In genomic region chr9:88933607-88934379, GRCh38 we compare ENCODE assay signal across 1 cellular context.
A peak's percentile ranks its signal among the peaks of the same experiment; 100 is the strongest.
TF ChIP-seq lines count a peak whose summit lies in the region.

No MANE protein-coding gene starts in this region.

TF ChIP-seq in K562, 482 proteins besides CTCF, POLR2A, EP300 and RAD21 (continued from another document and continues in another):
- TF ChIP-seq ZNF592 (IDR thresholded peaks at IDR 0.05): no peak
- no peak for TF ChIP-seq HDAC6 (IDR thresholded peaks at IDR 0.05; ENCODE audit: low read depth, low read length)
- TF ChIP-seq ARID1B (IDR thresholded peaks at IDR 0.05): peak; percentile 92
- TF ChIP-seq ATF7 (IDR thresholded peaks at IDR 0.05): no peak
- no peak for TF ChIP-seq RREB1 (CRISPR knock-in tag; IDR thresholded peaks at IDR 0.05)
- no peak for TF ChIP-seq FOXK1 (CRISPR knock-in tag; IDR thresholded peaks at IDR 0.05; ENCODE audit: borderline replicate concordance)
- no peak for TF ChIP-seq GTF3C2 (IDR thresholded peaks at IDR 0.05; ENCODE audit: borderline replicate concordance, extremely low read depth, insufficient read length)
- TF ChIP-seq MYNN (IDR thresholded peaks at IDR 0.05): no peak
- no peak for TF ChIP-seq MYNN (CRISPR knock-in tag; IDR thresholded peaks at IDR 0.05)
- TF ChIP-seq FOXJ3 (CRISPR knock-in tag; IDR thresholded peaks at IDR 0.05): no peak
- TF ChIP-seq SMARCB1 (IDR thresholded peaks at IDR 0.05; ENCODE audit: insufficient read length, low read depth): no peak
- TF ChIP-seq HIVEP1 (CRISPR knock-in tag; IDR thresholded peaks at IDR 0.05): no peak
- TF ChIP-seq, protein P1, sequence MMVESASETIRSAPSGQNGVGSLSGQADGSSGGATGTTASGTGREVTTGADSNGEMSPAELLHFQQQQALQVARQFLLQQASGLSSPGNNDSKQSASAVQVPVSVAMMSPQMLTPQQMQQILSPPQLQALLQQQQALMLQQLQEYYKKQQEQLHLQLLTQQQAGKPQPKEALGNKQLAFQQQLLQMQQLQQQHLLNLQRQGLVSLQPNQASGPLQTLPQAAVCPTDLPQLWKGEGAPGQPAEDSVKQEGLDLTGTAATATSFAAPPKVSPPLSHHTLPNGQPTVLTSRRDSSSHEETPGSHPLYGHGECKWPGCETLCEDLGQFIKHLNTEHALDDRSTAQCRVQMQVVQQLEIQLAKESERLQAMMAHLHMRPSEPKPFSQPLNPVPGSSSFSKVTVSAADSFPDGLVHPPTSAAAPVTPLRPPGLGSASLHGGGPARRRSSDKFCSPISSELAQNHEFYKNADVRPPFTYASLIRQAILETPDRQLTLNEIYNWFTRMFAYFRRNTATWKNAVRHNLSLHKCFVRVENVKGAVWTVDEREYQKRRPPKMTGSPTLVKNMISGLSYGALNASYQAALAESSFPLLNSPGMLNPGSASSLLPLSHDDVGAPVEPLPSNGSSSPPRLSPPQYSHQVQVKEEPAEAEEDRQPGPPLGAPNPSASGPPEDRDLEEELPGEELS (CRISPR knock-in tag; IDR thresholded peaks at IDR 0.05; ENCODE audit: borderline replicate concordance): no peak
- TF ChIP-seq ZNF766 (CRISPR knock-in tag; conservative IDR thresholded peaks at IDR 0.05): peak; percentile 50; the same call in 1 of the 2 replicates
- no peak for TF ChIP-seq ETV5 (CRISPR knock-in tag; IDR thresholded peaks at IDR 0.05; ENCODE audit: low read depth)
- no peak for TF ChIP-seq POU5F1 (IDR thresholded peaks at IDR 0.05; ENCODE audit: borderline replicate concordance, low read depth, low read length, partially characterized antibody)
- no peak for TF ChIP-seq RBBP5 (IDR thresholded peaks at IDR 0.05; ENCODE audit: borderline replicate concordance, insufficient read depth, low read length, poor library complexity, severe bottlenecking)
- TF ChIP-seq HDAC3 (IDR thresholded peaks at IDR 0.05; ENCODE audit: borderline replicate concordance, partially characterized antibody): peak; percentile 29
- TF ChIP-seq MAZ (CRISPR knock-in tag; conservative IDR thresholded peaks at IDR 0.05 in 1 of 2, IDR thresholded peaks at IDR 0.05 in 1 of 2): no peak
- TF ChIP-seq MIER1 (IDR thresholded peaks at IDR 0.05; ENCODE audit: low read depth): no peak
- TF ChIP-seq, protein P2, sequence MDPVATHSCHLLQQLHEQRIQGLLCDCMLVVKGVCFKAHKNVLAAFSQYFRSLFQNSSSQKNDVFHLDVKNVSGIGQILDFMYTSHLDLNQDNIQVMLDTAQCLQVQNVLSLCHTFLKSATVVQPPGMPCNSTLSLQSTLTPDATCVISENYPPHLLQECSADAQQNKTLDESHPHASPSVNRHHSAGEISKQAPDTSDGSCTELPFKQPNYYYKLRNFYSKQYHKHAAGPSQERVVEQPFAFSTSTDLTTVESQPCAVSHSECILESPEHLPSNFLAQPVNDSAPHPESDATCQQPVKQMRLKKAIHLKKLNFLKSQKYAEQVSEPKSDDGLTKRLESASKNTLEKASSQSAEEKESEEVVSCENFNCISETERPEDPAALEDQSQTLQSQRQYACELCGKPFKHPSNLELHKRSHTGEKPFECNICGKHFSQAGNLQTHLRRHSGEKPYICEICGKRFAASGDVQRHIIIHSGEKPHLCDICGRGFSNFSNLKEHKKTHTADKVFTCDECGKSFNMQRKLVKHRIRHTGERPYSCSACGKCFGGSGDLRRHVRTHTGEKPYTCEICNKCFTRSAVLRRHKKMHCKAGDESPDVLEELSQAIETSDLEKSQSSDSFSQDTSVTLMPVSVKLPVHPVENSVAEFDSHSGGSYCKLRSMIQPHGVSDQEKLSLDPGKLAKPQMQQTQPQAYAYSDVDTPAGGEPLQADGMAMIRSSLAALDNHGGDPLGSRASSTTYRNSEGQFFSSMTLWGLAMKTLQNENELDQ (CRISPR knock-in tag; IDR thresholded peaks at IDR 0.05; ENCODE audit: borderline replicate concordance): no peak
- TF ChIP-seq PPARD (CRISPR knock-in tag; IDR thresholded peaks at IDR 0.05): no peak
- TF ChIP-seq CBX3 (IDR thresholded peaks at IDR 0.05; ENCODE audit: borderline replicate concordance in 1 of 2, low read length in 2 of 2): no peak
- TF ChIP-seq ZNF184 (CRISPR knock-in tag; IDR thresholded peaks at IDR 0.05): no peak
- TF ChIP-seq ZNF740 (CRISPR knock-in tag; IDR thresholded peaks at IDR 0.05): no peak
- TF ChIP-seq ZNF740 (tag; IDR thresholded peaks at IDR 0.05): no peak
- no peak for TF ChIP-seq CBX5 (IDR thresholded peaks at IDR 0.05; ENCODE audit: borderline replicate concordance, low read depth)
- no peak for TF ChIP-seq ARID3A (IDR thresholded peaks at IDR 0.05; ENCODE audit: borderline replicate concordance, low read depth, low read length)
